ENCODE assay signal across 8 cellular contexts in genomic region chr10:987635-987905, GRCh38. TPM values are rescaled to one million over a fixed set of nuclear protein-coding genes. Genes with fewer than 3 reads are reported as not detected.
A peak's percentile ranks its signal among the peaks of the same experiment; 100 is the strongest.
DNase-seq lines count a peak whose midpoint lies in the region; ATAC-seq and TF ChIP-seq lines count a peak whose summit lies in the region.

No MANE protein-coding gene starts in this region.

- no peaks in the 10 kb centered on the region for H3K9me3 ChIP-seq in left lung

- peaks cover 20% of the 10 kb centered on the region for H3K4me1 Mint-ChIP-seq in type B pancreatic cell (ENCODE audit: unreplicated experiment)

- H3K4me3 Mint-ChIP-seq in type B pancreatic cell, result peak overlapping the region; percentile 98

- H3K4me1 ChIP-seq in left lung, result peaks cover 7 to 43% of the 10 kb centered on the region in 2 donors

- H3K27ac ChIP-seq in C4-2B, result peak overlapping the region; percentile 92
- H3K27ac ChIP-seq in left lung, result peak overlapping the region; percentile 87 to 91

- intact Hi-C loops in left lung (cut with DNase I), result no loop called here

- peak; percentile 63 for DNase-seq in astrocyte of the hippocampus (ENCODE audit: low read depth, low spot score)
- DNase-seq in left lung, result no peak
- no peak for DNase-seq in type B pancreatic cell (ENCODE audit: extremely low spot score, unreplicated experiment)
- DNase-seq in NCI-H1436 treated with DMSO at 0.1 percent for 48 hours (lab: John Stamatoyannopoulos, UW), result no peak

- peaks cover 14% of the 10 kb centered on the region for H3K36me3 Mint-ChIP-seq in type B pancreatic cell

- TF ChIP-seq CTCF in C4-2B (conservative IDR thresholded peaks at IDR 0.05), result no peak
- no peak for TF ChIP-seq CTCF in left lung (IDR thresholded peaks at IDR 0.05)
- TF ChIP-seq CTCF in type B pancreatic cell (conservative IDR thresholded peaks at IDR 0.05), result no peak

- peak overlapping the region; percentile 87 to 95 for H3K4me3 ChIP-seq in left lung

- H3K27ac Mint-ChIP-seq in type B pancreatic cell, result peak overlapping the region; percentile 97

- peaks cover 0 to 9% of the 10 kb centered on the region in 2 donors for H3K36me3 ChIP-seq in left lung

- ATAC-seq in HG03442 (IDR thresholded peaks at IDR 0.05; ENCODE audit: unreplicated experiment) (peak; percentile 1), left lung (peak; percentile 2), GM18858 (IDR thresholded peaks at IDR 0.05; ENCODE audit: unreplicated experiment) (no peak), HG03159 (IDR thresholded peaks at IDR 0.05; ENCODE audit: unreplicated experiment) (no peak)

- H3K9me3 Mint-ChIP-seq in type B pancreatic cell, result no peaks in the 10 kb centered on the region

- no peaks in the 10 kb centered on the region for H3K27me3 Mint-ChIP-seq in type B pancreatic cell

- H3K27me3 ChIP-seq in left lung, result no peaks in the 10 kb centered on the region

RNA-seq across cellular contexts. Expression of gene GTPBP4, which starts 0.7 kb away (rescaled TPM):
- total RNA-seq in left lung (10 to 100 TPM; 33.2 to 46.9 TPM), type B pancreatic cell (ENCODE audit: low replicate concordance) (57.8 and 65.9 TPM in 2 replicates)

RNA-seq across cellular contexts. Expression of gene IDI2, which starts 38.1 kb away (rescaled TPM):
- total RNA-seq in left lung (not detected), type B pancreatic cell (ENCODE audit: low replicate concordance) (not detected in 2 replicates)

RNA-seq across cellular contexts. Expression of gene LARP4B, which starts 56.1 kb away (rescaled TPM):
- total RNA-seq in left lung (100 to 1,000 TPM; 121 to 122 TPM), type B pancreatic cell (ENCODE audit: low replicate concordance) (82.1 and 96.4 TPM in 2 replicates)

Comparison
In these comparisons a context has a peak if more than half of its experiments do, and no peak if none do; other contexts are left out.
1. ATAC-seq: peak in HG03442 (single experiment) and left lung (single experiment); none in GM18858 (single experiment) and HG03159 (single experiment).